16 cellular contexts compared by ENCODE assay signal in the genomic region with DNA sequence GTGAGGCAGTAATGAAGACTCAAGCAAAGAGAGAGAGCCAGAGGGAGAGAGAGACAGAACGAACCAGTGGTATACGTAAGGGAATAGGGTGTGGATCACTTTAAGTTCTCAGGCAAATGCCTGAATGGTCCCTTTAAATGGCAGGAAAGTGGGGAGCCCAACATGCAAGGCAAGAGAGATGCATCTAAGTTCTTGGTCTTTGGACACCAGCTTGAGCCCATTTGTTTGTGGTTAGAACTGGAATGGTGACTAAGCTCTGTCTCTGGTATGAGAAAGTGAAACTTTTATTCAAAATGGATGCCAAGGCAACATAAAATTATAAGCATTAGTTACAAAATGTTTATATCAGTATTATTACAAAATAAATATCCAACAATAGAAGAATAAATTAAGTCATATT.
DNase-seq lines count a peak whose midpoint lies in the region; ATAC-seq, FAIRE-seq and TF ChIP-seq lines count a peak whose summit lies in the region.
"Had no signal": no experiment of that assay in that cellular context is flagged by ENCODE, and none has a peak within 500 bp of the region (broad histone marks: within the 10 kb centered on the region; RNA-seq: fewer than 3 reads in every experiment).

No MANE protein-coding gene starts in this region.

- no peaks in the 10 kb centered on the region for H3K9me3 Mint-ChIP-seq in astrocyte (ENCODE audit: unreplicated experiment)

- no peaks in the 10 kb centered on the region for H3K4me1 ChIP-seq in astrocyte (ENCODE audit: insufficient read depth, low read length)

- FAIRE-seq in astrocyte (lab: Jason Lieb, UNC): no peak
- FAIRE-seq: A204.1, GM12891 had no signal

- no peaks in the 10 kb centered on the region for H3K36me3 ChIP-seq in astrocyte (ENCODE audit: insufficient read depth, low read length)

- H3K27me3 ChIP-seq in astrocyte (ENCODE audit: insufficient read depth, low read length): no peaks in the 10 kb centered on the region

- no peak for ATAC-seq in stimulated activated naive CD8-positive, alpha-beta T cell treated with anti-CD3 and anti-CD28 coated beads, Interleukin-15, Interleukin-2, amounts not matched to agents 100 U/mL and 50 U/mL, for 24 hours
- ATAC-seq in GM21526 (IDR thresholded peaks at IDR 0.05; ENCODE audit: low FRiP score, unreplicated experiment): no peak

- H4K20me1 ChIP-seq in astrocyte (ENCODE audit: insufficient read depth, low read length): no peaks in the 10 kb centered on the region

- no peaks in the 10 kb centered on the region for H3K9me3 ChIP-seq in astrocyte (ENCODE audit: insufficient read depth, low read depth, low read length)

- H3K9ac ChIP-seq in astrocyte (ENCODE audit: low read length): no peak overlapping the region

- no peak for TF ChIP-seq CTCF in astrocyte (IDR thresholded peaks at IDR 0.05; ENCODE audit: insufficient read depth, low read depth, low read length)

- no peak overlapping the region for H3K4me3 Mint-ChIP-seq in astrocyte (ENCODE audit: unreplicated experiment)
- H3K4me3 Mint-ChIP-seq: B cell; CD4-positive, alpha-beta memory T cell had no signal

- no peaks in the 10 kb centered on the region for H3K27me3 Mint-ChIP-seq in astrocyte (ENCODE audit: low read depth, unreplicated experiment)
- H3K27me3 Mint-ChIP-seq: B cell; CD4-positive, alpha-beta memory T cell had no signal

- H3K4me3 ChIP-seq in astrocyte (ENCODE audit: insufficient read depth, low read depth, low read length): no peak overlapping the region

- H3K4me2 ChIP-seq in astrocyte (ENCODE audit: low read length): no peak overlapping the region

- no peaks in the 10 kb centered on the region for H3K79me2 ChIP-seq in astrocyte (ENCODE audit: insufficient read depth, low read length)

- peak overlapping the region; percentile 87 for H3K27ac Mint-ChIP-seq in astrocyte (ENCODE audit: unreplicated experiment)
- H3K27ac Mint-ChIP-seq: B cell; CD4-positive, alpha-beta memory T cell had no signal

- peaks cover 15% of the 10 kb centered on the region for H3K4me1 Mint-ChIP-seq in astrocyte (ENCODE audit: low read depth, unreplicated experiment)
- H3K4me1 Mint-ChIP-seq: B cell; CD4-positive, alpha-beta memory T cell had no signal

- H3K36me3 Mint-ChIP-seq in astrocyte (ENCODE audit: low read depth, unreplicated experiment): no peaks in the 10 kb centered on the region
- H3K36me3 Mint-ChIP-seq: CD4-positive, alpha-beta memory T cell had no signal

- no peak overlapping the region for H2AFZ ChIP-seq in astrocyte (ENCODE audit: low read depth, low read length)

- DNase-seq in HT1080 (ENCODE audit: low read depth): peak; percentile 11
- peak; percentile 26 for DNase-seq in NCI-H226
- DNase-seq in astrocyte (ENCODE audit: low read depth): no peak
- peak; percentile 15 for DNase-seq in glomerular visceral epithelial cell (ENCODE audit: extremely low spot score)
- no peak for DNase-seq in effector CD8-positive, alpha-beta T cell (lab: John Stamatoyannopoulos, UW)
- DNase-seq in stimulated activated naive CD8-positive, alpha-beta T cell treated with anti-CD3 and anti-CD28 coated beads, Interleukin-15, Interleukin-2, amounts not matched to agents 100 U/mL and 50 U/mL, for 24 hours: no peak
- no peak for DNase-seq in NCI-H2107 (lab: John Stamatoyannopoulos, UW)
- DNase-seq: CD4-positive, alpha-beta memory T cell; DMS79; HCEC 1CT had no signal

- no peak overlapping the region for H3K27ac ChIP-seq in astrocyte (ENCODE audit: low read depth, low read length)
- H3K27ac ChIP-seq: C4-2B, HL-60 had no signal

Comparison
In these comparisons a context has a peak if more than half of its experiments do, and no peak if none do; other contexts are left out.
1. DNase-seq: peak in HT1080 (single experiment), NCI-H226 (single experiment) and glomerular visceral epithelial cell (single experiment); none in astrocyte (single experiment), effector CD8-positive, alpha-beta T cell (single experiment), stimulated activated naive CD8-positive, alpha-beta T cell treated with anti-CD3 and anti-CD28 coated beads, Interleukin-15, Interleukin-2, amounts not matched to agents 100 U/mL and 50 U/mL, for 24 hours (single experiment) and NCI-H2107 (single experiment).